In the genomic region with DNA sequence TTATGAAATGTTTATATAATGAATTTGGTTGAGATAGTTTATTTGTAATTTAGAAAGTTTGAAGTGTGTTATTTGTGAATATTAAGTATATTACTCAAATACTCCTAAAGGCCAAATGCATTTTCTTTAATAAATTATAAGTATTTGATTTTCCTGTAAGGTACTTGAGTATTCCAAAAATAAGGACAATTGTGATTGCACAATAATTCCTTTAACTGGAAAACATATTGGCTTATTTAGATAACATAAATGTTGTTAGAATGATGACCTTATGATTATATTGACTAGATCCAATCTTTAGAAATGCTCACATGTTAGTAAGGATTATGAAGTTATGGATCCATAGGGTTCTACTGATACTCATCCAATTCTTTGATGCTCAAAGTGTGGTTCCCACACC, we compare ENCODE assay signal across 35 cellular contexts.
"Had no signal": no experiment of that assay in that cellular context is flagged by ENCODE, and none has a peak within 500 bp of the region (broad histone marks: within the 10 kb centered on the region; RNA-seq: fewer than 3 reads in every experiment).

No MANE protein-coding gene starts in this region.

- H3K4me3 ChIP-seq: ascending aorta, breast epithelium, cardiac muscle cell, colonic mucosa, dorsolateral prefrontal cortex, gastrocnemius medialis, heart left ventricle had no signal

- ATAC-seq: activated CD4-positive, alpha-beta T cell treated with anti-CD3 and anti-CD28 coated beads for 36 hours; activated CD8-positive, alpha-beta memory T cell treated with anti-CD3 and anti-CD28 coated beads, Interleukin-2, amount 10 ng/mL, durations not matched to agents 7 days and 5 days; activated CD8-positive, alpha-beta T cell treated with anti-CD3 and anti-CD28 coated beads, Interleukin-2, amount 10 ng/mL, durations not matched to agents 7 days and 5 days; activated naive CD4-positive, alpha-beta T cell treated with anti-CD3 and anti-CD28 coated beads, Interleukin-2, amount 50 U/mL, for 72 hours; esophagus mucosa; gastrocnemius medialis; heart left ventricle; T-helper 17 cell had no signal

- H3K4me3 Mint-ChIP-seq: activated CD4-positive, alpha-beta memory T cell treated with anti-CD3 and anti-CD28 coated beads for 36 hours; activated CD4-positive, alpha-beta T cell treated with anti-CD3 and anti-CD28 coated beads for 36 hours; activated CD4-positive, alpha-beta T cell treated with anti-CD3 and anti-CD28 coated beads, Interleukin-2, amount 10 ng/mL, durations not matched to agents 24 days and 14 days; activated CD8-positive, alpha-beta memory T cell treated with anti-CD3 and anti-CD28 coated beads, Interleukin-2, amount 10 ng/mL, durations not matched to agents 7 days and 5 days; activated CD8-positive, alpha-beta T cell treated with anti-CD3 and anti-CD28 coated beads, Interleukin-2, amount 10 ng/mL, durations not matched to agents 7 days and 5 days; activated naive CD4-positive, alpha-beta T cell treated with anti-CD3 and anti-CD28 coated beads, Interleukin-2, amount 10 ng/mL, durations not matched to agents 7 days and 5 days; activated naive CD8-positive, alpha-beta T cell treated with anti-CD3 and anti-CD28 coated beads, Interleukin-2, amount 10 ng/mL, durations not matched to agents 7 days and 5 days; activated T-helper 1 cell treated with anti-CD3 and anti-CD28 coated beads, Interleukin-12 subunit alpha, Interleukin-12 subunit beta, Interleukin-2, Interleukin-4 antibody, amounts not matched to agents 30 ng/mL and 10 ng/mL and 1 ng/mL, durations not matched to agents 14 hours and 24 hours and 36 hours; brain; dendritic cell treated with granulocyte-macrophage colony-stimulating factor and Interleukin-4, amounts not matched to agents 40 ng/mL and 50 ng/mL, for 4 days; endodermal cell; T-helper 17 cell; T-helper 2 cell treated with Interferon-gamma antibody and Interleukin-4, amounts not matched to agents 5 μg/mL and 100 μg/mL, for 36 hours had no signal

- H3K27ac ChIP-seq: ascending aorta, breast epithelium, cardiac muscle cell, colonic mucosa, dorsolateral prefrontal cortex, gastrocnemius medialis, heart left ventricle had no signal

- H3K4me1 ChIP-seq: ascending aorta, breast epithelium, colonic mucosa, gastrocnemius medialis, heart left ventricle had no signal

- H3K36me3 Mint-ChIP-seq: activated CD4-positive, alpha-beta memory T cell treated with anti-CD3 and anti-CD28 coated beads for 36 hours; activated CD8-positive, alpha-beta memory T cell treated with anti-CD3 and anti-CD28 coated beads, Interleukin-2, amount 10 ng/mL, durations not matched to agents 7 days and 5 days; activated naive CD4-positive, alpha-beta T cell treated with anti-CD3 and anti-CD28 coated beads, Interleukin-2, amount 10 ng/mL, durations not matched to agents 7 days and 5 days; activated naive CD8-positive, alpha-beta T cell treated with anti-CD3 and anti-CD28 coated beads, Interleukin-2, amount 10 ng/mL, durations not matched to agents 7 days and 5 days; brain had no signal

- DNase-seq: activated CD4-positive, alpha-beta memory T cell treated with anti-CD3 and anti-CD28 coated beads for 36 hours; activated CD4-positive, alpha-beta T cell treated with anti-CD3 and anti-CD28 coated beads for 36 hours; activated CD4-positive, alpha-beta T cell treated with anti-CD3 and anti-CD28 coated beads, Interleukin-2, amount 10 ng/mL, durations not matched to agents 24 days and 14 days; activated CD4-positive, CD25-positive, alpha-beta regulatory T cell; activated CD4-positive, CD25-positive, alpha-beta regulatory T cell treated with anti-CD3 and anti-CD28 coated beads, Interleukin-2, amount 50 U/mL, for 72 hours; activated CD8-positive, alpha-beta memory T cell treated with anti-CD3 and anti-CD28 coated beads, Interleukin-2, amount 10 ng/mL, durations not matched to agents 7 days and 5 days; activated CD8-positive, alpha-beta memory T cell treated with anti-CD3 and anti-CD28 coated beads, Interleukin-2, amount 50 U/mL, for 4 hours; activated CD8-positive, alpha-beta T cell treated with anti-CD3 and anti-CD28 coated beads, Interleukin-2, amount 10 ng/mL, durations not matched to agents 7 days and 5 days; activated effector memory CD4-positive, alpha-beta T cell treated with anti-CD3 and anti-CD28 coated beads, Interleukin-2, amount 50 U/mL, for 16 hours; activated naive CD4-positive, alpha-beta T cell treated with anti-CD3 and anti-CD28 coated beads, Interleukin-2, amount 10 ng/mL, durations not matched to agents 7 days and 5 days; activated naive CD8-positive, alpha-beta T cell treated with anti-CD3 and anti-CD28 coated beads, Interleukin-2, amount 10 ng/mL, durations not matched to agents 7 days and 5 days; activated T-cell treated with anti-CD3 and anti-CD28 coated beads, Interleukin-2, amount 50 U/mL, for 1 hour; activated T-cell treated with anti-CD3 and anti-CD28 coated beads, Interleukin-2, amount 50 U/mL, for 48 hours; central memory CD4-positive, alpha-beta T cell; cerebellar nuclear complex; colonic mucosa; dorsolateral prefrontal cortex; effector memory CD4-positive, alpha-beta T cell; endodermal cell; foreskin fibroblast; gastrocnemius medialis; glutamatergic neuron; heart left ventricle; T-helper 17 cell; T1000 had no signal

- H3K9me3 Mint-ChIP-seq: activated CD4-positive, alpha-beta memory T cell treated with anti-CD3 and anti-CD28 coated beads for 36 hours; activated naive CD4-positive, alpha-beta T cell treated with anti-CD3 and anti-CD28 coated beads, Interleukin-2, amount 10 ng/mL, durations not matched to agents 7 days and 5 days; activated T-helper 2 cell treated with anti-CD3 and anti-CD28 coated beads, Interferon-gamma antibody, Interleukin-2, Interleukin-4, amounts not matched to agents 10 μg/mL and 5 μg/mL and 100 μg/mL, durations not matched to agents 14 hours and 24 hours and 36 hours; dendritic cell treated with granulocyte-macrophage colony-stimulating factor and Interleukin-4, amounts not matched to agents 40 ng/mL and 50 ng/mL, for 4 days; endodermal cell; T-helper 2 cell treated with Interferon-gamma antibody and Interleukin-4, amounts not matched to agents 5 μg/mL and 100 μg/mL, for 36 hours had no signal

- H3K27ac Mint-ChIP-seq: activated CD4-positive, alpha-beta memory T cell treated with anti-CD3 and anti-CD28 coated beads for 36 hours; activated CD4-positive, alpha-beta T cell treated with anti-CD3 and anti-CD28 coated beads for 36 hours; activated CD4-positive, alpha-beta T cell treated with anti-CD3 and anti-CD28 coated beads, Interleukin-2, amount 10 ng/mL, durations not matched to agents 24 days and 14 days; activated CD8-positive, alpha-beta memory T cell treated with anti-CD3 and anti-CD28 coated beads, Interleukin-2, amount 10 ng/mL, durations not matched to agents 7 days and 5 days; activated CD8-positive, alpha-beta T cell treated with anti-CD3 and anti-CD28 coated beads, Interleukin-2, amount 10 ng/mL, durations not matched to agents 7 days and 5 days; activated naive CD4-positive, alpha-beta T cell treated with anti-CD3 and anti-CD28 coated beads, Interleukin-2, amount 10 ng/mL, durations not matched to agents 7 days and 5 days; activated naive CD4-positive, alpha-beta T cell treated with anti-CD3 and anti-CD28 coated beads, Interleukin-2, amount 50 U/mL, for 72 hours; activated naive CD8-positive, alpha-beta T cell treated with anti-CD3 and anti-CD28 coated beads, Interleukin-2, amount 10 ng/mL, durations not matched to agents 7 days and 5 days; activated T-helper 1 cell treated with anti-CD3 and anti-CD28 coated beads, Interleukin-12 subunit alpha, Interleukin-12 subunit beta, Interleukin-2, Interleukin-4 antibody, amounts not matched to agents 30 ng/mL and 10 ng/mL and 1 ng/mL, durations not matched to agents 14 hours and 24 hours and 36 hours; activated T-helper 2 cell treated with anti-CD3 and anti-CD28 coated beads, Interferon-gamma antibody, Interleukin-2, Interleukin-4, amounts not matched to agents 10 μg/mL and 5 μg/mL and 100 μg/mL, durations not matched to agents 14 hours and 24 hours and 36 hours; brain; dendritic cell treated with granulocyte-macrophage colony-stimulating factor and Interleukin-4, amounts not matched to agents 40 ng/mL and 50 ng/mL, for 4 days; endodermal cell; T-helper 17 cell; T-helper 2 cell treated with Interferon-gamma antibody and Interleukin-4, amounts not matched to agents 5 μg/mL and 100 μg/mL, for 36 hours had no signal

- H3K27me3 Mint-ChIP-seq: activated CD4-positive, alpha-beta T cell treated with anti-CD3 and anti-CD28 coated beads for 36 hours; activated naive CD8-positive, alpha-beta T cell treated with anti-CD3 and anti-CD28 coated beads, Interleukin-2, amount 10 ng/mL, durations not matched to agents 7 days and 5 days had no signal

- H3K4me1 Mint-ChIP-seq: activated CD8-positive, alpha-beta memory T cell treated with anti-CD3 and anti-CD28 coated beads, Interleukin-2, amount 10 ng/mL, durations not matched to agents 7 days and 5 days; activated naive CD4-positive, alpha-beta T cell treated with anti-CD3 and anti-CD28 coated beads, Interleukin-2, amount 10 ng/mL, durations not matched to agents 7 days and 5 days; endodermal cell; T-helper 17 cell had no signal

- H3K36me3 ChIP-seq: ascending aorta, breast epithelium, cardiac muscle cell, colonic mucosa, gastrocnemius medialis, heart left ventricle had no signal

- H3K27me3 ChIP-seq: ascending aorta, breast epithelium, cardiac muscle cell, colonic mucosa, dorsolateral prefrontal cortex, gastrocnemius medialis, heart left ventricle had no signal

- H3K9me3 ChIP-seq: ascending aorta, breast epithelium, colonic mucosa, gastrocnemius medialis, heart left ventricle had no signal
